ENCODE assay signal across 22 cellular contexts in the genomic region with DNA sequence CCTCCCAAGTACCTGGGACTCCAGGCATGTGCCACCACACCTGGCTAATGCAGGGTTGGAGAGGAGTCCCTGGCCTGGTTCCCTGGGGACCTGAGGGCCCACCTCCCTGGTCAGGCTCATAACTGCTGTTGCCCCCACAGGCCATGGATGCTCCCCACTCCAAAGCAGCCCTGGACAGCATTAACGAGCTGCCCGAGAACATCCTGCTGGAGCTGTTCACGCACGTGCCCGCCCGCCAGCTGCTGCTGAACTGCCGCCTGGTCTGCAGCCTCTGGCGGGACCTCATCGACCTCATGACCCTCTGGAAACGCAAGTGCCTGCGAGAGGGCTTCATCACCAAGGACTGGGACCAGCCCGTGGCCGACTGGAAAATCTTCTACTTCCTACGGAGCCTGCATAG. TPM values are rescaled to one million over a fixed set of nuclear protein-coding genes. Genes with fewer than 3 reads are reported as not detected.
DNase-seq lines count a peak whose midpoint lies in the region; ATAC-seq and TF ChIP-seq lines count a peak whose summit lies in the region.
"Had no signal": no experiment of that assay in that cellular context is flagged by ENCODE, and none has a peak within 500 bp of the region (broad histone marks: within the 10 kb centered on the region; RNA-seq: fewer than 3 reads in every experiment).

No MANE protein-coding gene starts in this region.

- H3K27ac ChIP-seq in BLaER1 treated with 17β-estradiol and CSF1 and Interleukin-3, amounts not matched to agents 10 nM and 100 nM = no peak overlapping the region
- H3K27ac ChIP-seq: A549, SJCRH30 had no signal

- TF ChIP-seq CTCF in WTC11 (IDR thresholded peaks at IDR 0.05) (no peak), nephron progenitor cell (IDR thresholded peaks at IDR 0.05) (no peak)

- DNase-seq in WTC11 (ENCODE audit: low spot score) (no peak), nephron progenitor cell (peak; percentile 27)
- no peak for DNase-seq in activated naive CD4-positive, alpha-beta T cell treated with anti-CD3 and anti-CD28 coated beads for 36 hours
- DNase-seq: CD8-positive, alpha-beta memory T cell; DMS 273 treated with DMSO at 0.1 percent for 48 hours; DMS79 treated with DMSO at 0.1 percent for 48 hours; GF-D8; Kasumi-1; NCI-H1105; NCI-H1436 treated with DMSO at 0.1 percent for 48 hours; NCI-H187 treated with DMSO at 0.1 percent for 48 hours; NCI-H2171 treated with DMSO at 0.1 percent for 48 hours; NCI-H345; NCI-H510A treated with DMSO at 0.1 percent for 48 hours; SJCRH30 had no signal

- peak overlapping the region in 3 of 11 experiments; percentile 2 to 39 (median 7); a peak in 3 of 22 replicates for H3K9ac ChIP-seq in BLaER1 treated with 17β-estradiol and CSF1 and Interleukin-3, amounts not matched to agents 10 nM and 100 nM

- peak overlapping the region; percentile 63 for H3K27ac Mint-ChIP-seq in WTC11
- H3K27ac Mint-ChIP-seq in nephron progenitor cell = no peak overlapping the region
- H3K27ac Mint-ChIP-seq in activated naive CD4-positive, alpha-beta T cell treated with anti-CD3 and anti-CD28 coated beads for 36 hours = no peak overlapping the region
- H3K27ac Mint-ChIP-seq: CD14-positive monocyte had no signal

- H3K4me3 ChIP-seq in BLaER1 treated with 17β-estradiol and CSF1 and Interleukin-3, amounts not matched to agents 10 nM and 100 nM = no peak overlapping the region
- H3K4me3 ChIP-seq: A549, SJCRH30 had no signal

- H3K9me3 ChIP-seq in BLaER1 treated with 17β-estradiol and CSF1 and Interleukin-3, amounts not matched to agents 10 nM and 100 nM (replicated peaks in 1 of 11) = no peaks in the 10 kb centered on the region
- H3K9me3 ChIP-seq: A549, SJCRH30 had no signal

- H3K4me1 Mint-ChIP-seq in WTC11 (no peaks in the 10 kb centered on the region), nephron progenitor cell (peaks cover 8% of the 10 kb centered on the region)
- H3K4me1 Mint-ChIP-seq in activated naive CD4-positive, alpha-beta T cell treated with anti-CD3 and anti-CD28 coated beads for 36 hours (ENCODE audit: low read depth) = peaks cover 6% of the 10 kb centered on the region

- H3K9me3 Mint-ChIP-seq in WTC11 (no peaks in the 10 kb centered on the region), nephron progenitor cell (no peaks in the 10 kb centered on the region)
- no peaks in the 10 kb centered on the region for H3K9me3 Mint-ChIP-seq in activated naive CD4-positive, alpha-beta T cell treated with anti-CD3 and anti-CD28 coated beads for 36 hours
- H3K9me3 Mint-ChIP-seq: CD14-positive monocyte; CD8-positive, alpha-beta memory T cell had no signal

- H3K36me3 ChIP-seq in BLaER1 treated with 17β-estradiol and CSF1 and Interleukin-3, amounts not matched to agents 10 nM and 100 nM = peaks cover 25 to 60% (median 48%) of the 10 kb centered on the region in 11 experiments

- intact Hi-C loops in activated naive CD4-positive, alpha-beta T cell treated with anti-CD3 and anti-CD28 coated beads for 36 hours (cut with micrococcal nuclease) = no loop called here

- peak overlapping the region in 6 of 11 experiments; percentile 32 to 49 (median 38); a peak in 10 of 22 replicates for H3K4me2 ChIP-seq in BLaER1 treated with 17β-estradiol and CSF1 and Interleukin-3, amounts not matched to agents 10 nM and 100 nM
- H3K4me2 ChIP-seq: A549 had no signal

- H3K36me3 Mint-ChIP-seq in WTC11 (peaks cover 31% of the 10 kb centered on the region), nephron progenitor cell (ENCODE audit: low read depth) (peaks cover 22% of the 10 kb centered on the region)
- peaks cover 4% of the 10 kb centered on the region for H3K36me3 Mint-ChIP-seq in activated naive CD4-positive, alpha-beta T cell treated with anti-CD3 and anti-CD28 coated beads for 36 hours (ENCODE audit: low read depth)

- POLR2A ChIA-PET in WTC11 (lab: Charles Lee) = no interaction called here

- H3K27me3 ChIP-seq in BLaER1 treated with 17β-estradiol and CSF1 and Interleukin-3, amounts not matched to agents 10 nM and 100 nM = no peaks in the 10 kb centered on the region
- H3K27me3 ChIP-seq: SJCRH30 had no signal

- ATAC-seq in WTC11 = no peak
- ATAC-seq in GM21515 (IDR thresholded peaks at IDR 0.05; ENCODE audit: unreplicated experiment) = no peak
- ATAC-seq: A549, Right ventricle myocardium inferior, SK-N-SH treated with all-trans-retinoic acid at 6 μM for 48 hours had no signal

- H3K4me3 Mint-ChIP-seq in WTC11 (no peak overlapping the region), nephron progenitor cell (no peak overlapping the region)
- no peak overlapping the region for H3K4me3 Mint-ChIP-seq in activated naive CD4-positive, alpha-beta T cell treated with anti-CD3 and anti-CD28 coated beads for 36 hours
- H3K4me3 Mint-ChIP-seq: CD14-positive monocyte; CD8-positive, alpha-beta memory T cell had no signal

- H3K4me1 ChIP-seq in BLaER1 treated with 17β-estradiol and CSF1 and Interleukin-3, amounts not matched to agents 10 nM and 100 nM = peaks cover 24 to 58% (median 43%) of the 10 kb centered on the region in 10 experiments
- H3K4me1 ChIP-seq: A549, SJCRH30 had no signal

- no peaks in the 10 kb centered on the region; the same call in 1 of the 2 replicates for H3K27me3 Mint-ChIP-seq in WTC11 (ENCODE audit: low read depth)
- peaks cover 28% of the 10 kb centered on the region for H3K27me3 Mint-ChIP-seq in nephron progenitor cell (ENCODE audit: low read depth, poor library complexity)
- H3K27me3 Mint-ChIP-seq in activated naive CD4-positive, alpha-beta T cell treated with anti-CD3 and anti-CD28 coated beads for 36 hours (ENCODE audit: low read depth) = no peaks in the 10 kb centered on the region
- H3K27me3 Mint-ChIP-seq: CD8-positive, alpha-beta memory T cell had no signal

- CTCF ChIA-PET in WTC11 (lab: Charles Lee) = interaction anchor here (0.8 to 1.0 kb wide), 2 partner anchors 25 to 42 kb away, joined by 5 to 6 read pairs; no protein-coding TSS in a partner anchor
- CTCF ChIA-PET in activated naive CD4-positive, alpha-beta T cell treated with anti-CD3 and anti-CD28 coated beads for 36 hours (lab: Charles Lee) = no interaction called here

- H4K20me1 ChIP-seq in BLaER1 treated with 17β-estradiol and CSF1 and Interleukin-3, amounts not matched to agents 10 nM and 100 nM = peaks cover 0 to 32% (median 22%) of the 10 kb centered on the region in 11 experiments; a peak in 15 of 22 replicates

TF ChIP-seq in WTC11, 78 proteins besides CTCF, POLR2A, EP300 and RAD21:
- TF ChIP-seq SOX15 (CRISPR knock-in tag; IDR thresholded peaks at IDR 0.05) (no peak), SMAD3 (CRISPR knock-in tag; IDR thresholded peaks at IDR 0.05; ENCODE audit: borderline replicate concordance) (no peak), FOXJ3 (CRISPR knock-in tag; IDR thresholded peaks at IDR 0.05; ENCODE audit: borderline replicate concordance) (no peak), HMGA2 (CRISPR knock-in tag; IDR thresholded peaks at IDR 0.05) (no peak), ATF1 (CRISPR knock-in tag; IDR thresholded peaks at IDR 0.05) (no peak)
- TF ChIP-seq, protein P1, sequence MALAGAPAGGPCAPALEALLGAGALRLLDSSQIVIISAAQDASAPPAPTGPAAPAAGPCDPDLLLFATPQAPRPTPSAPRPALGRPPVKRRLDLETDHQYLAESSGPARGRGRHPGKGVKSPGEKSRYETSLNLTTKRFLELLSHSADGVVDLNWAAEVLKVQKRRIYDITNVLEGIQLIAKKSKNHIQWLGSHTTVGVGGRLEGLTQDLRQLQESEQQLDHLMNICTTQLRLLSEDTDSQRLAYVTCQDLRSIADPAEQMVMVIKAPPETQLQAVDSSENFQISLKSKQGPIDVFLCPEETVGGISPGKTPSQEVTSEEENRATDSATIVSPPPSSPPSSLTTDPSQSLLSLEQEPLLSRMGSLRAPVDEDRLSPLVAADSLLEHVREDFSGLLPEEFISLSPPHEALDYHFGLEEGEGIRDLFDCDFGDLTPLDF (CRISPR knock-in tag; IDR thresholded peaks at IDR 0.05) = no peak

RNA-seq across cellular contexts. Expression of a gene that starts 4.5 kb away (rescaled TPM):
- total RNA-seq in WTC11 (2021) = 0.74 to 1.3 TPM (median 1.1 TPM) in 3 replicates
- 10 to 100 TPM; 20.0 to 20.6 TPM for total RNA-seq in activated naive CD4-positive, alpha-beta T cell treated with anti-CD3 and anti-CD28 coated beads for 36 hours
- total RNA-seq: HT-29, SJCRH30 had no signal

RNA-seq across cellular contexts. Expression of a gene that starts 12.4 kb away (rescaled TPM):
- 283 to 312 TPM (median 305 TPM) in 3 replicates for total RNA-seq in WTC11 (2021)
- 10 to 100 TPM; 86.7 to 88.3 TPM for total RNA-seq in activated naive CD4-positive, alpha-beta T cell treated with anti-CD3 and anti-CD28 coated beads for 36 hours

RNA-seq across cellular contexts. Expression of a gene that starts 13.8 kb away (rescaled TPM):
- total RNA-seq in WTC11 (2021) = 34.9 to 45.6 TPM (median 40.6 TPM) in 3 replicates
- 10 to 100 TPM; 21.6 to 23.6 TPM for total RNA-seq in activated naive CD4-positive, alpha-beta T cell treated with anti-CD3 and anti-CD28 coated beads for 36 hours
- total RNA-seq: SJCRH30 had no signal

RNA-seq across cellular contexts. Expression of a gene that starts 14.3 kb away (rescaled TPM):
- 58.2 to 68.2 TPM (median 63.7 TPM) in 3 replicates for total RNA-seq in WTC11 (2021)
- 1 to 10 TPM in 1 of 2 experiments, under 1 TPM in 1; 0.77 to 1.1 TPM for total RNA-seq in activated naive CD4-positive, alpha-beta T cell treated with anti-CD3 and anti-CD28 coated beads for 36 hours
- total RNA-seq: HT-29, SJCRH30 had no signal

RNA-seq across cellular contexts. Expression of a gene that starts 23.0 kb away (rescaled TPM):
- total RNA-seq in WTC11 (2021) = 12.0 to 13.4 TPM (median 13.3 TPM) in 3 replicates
- total RNA-seq in activated naive CD4-positive, alpha-beta T cell treated with anti-CD3 and anti-CD28 coated beads for 36 hours = under 1 TPM; 0.26 to 0.30 TPM
- total RNA-seq: HT-29 had no signal
